ENCODE assay signal across 8 cellular contexts in genomic region chr22:42443240-42444059, GRCh38. TPM values are rescaled to one million over a fixed set of nuclear protein-coding genes. Genes with fewer than 3 reads are reported as not detected.
DNase-seq lines count a peak whose midpoint lies in the region; ATAC-seq and TF ChIP-seq lines count a peak whose summit lies in the region.

No MANE protein-coding gene starts in this region.

- peak overlapping the region in 10 of 12 donors; percentile 14 to 84 (median 67) for H3K27ac ChIP-seq in heart left ventricle

- WGBS in heart left ventricle, 4 donors, result 32 to 56% (median 36%) methylated on average over 2 to 6 of the region's 6 CpGs

- H3K4me1 ChIP-seq in heart left ventricle, result peaks cover 0 to 48% (median 21%) of the 10 kb centered on the region in 12 donors

- H3K36me3 ChIP-seq in heart left ventricle, result no peaks in the 10 kb centered on the region

- TF ChIP-seq CTCF in heart left ventricle (IDR thresholded peaks at IDR 0.05), result no peak
- TF ChIP-seq CTCF in astrocyte of the cerebellum (IDR thresholded peaks at IDR 0.05; ENCODE audit: low read depth, low read length, missing control alignments), result no peak
- no peak for TF ChIP-seq CTCF in mesothelial cell of epicardium (IDR thresholded peaks at IDR 0.05; ENCODE audit: unreplicated experiment)

- in situ Hi-C loops in astrocyte of the cerebellum (cut with HindIII; ENCODE audit: low sequenced_read_pairs), result loop anchor here (5.0 kb wide), 2 partner anchors 71 to 256 kb away; no protein-coding TSS in a partner anchor

- TF ChIP-seq POLR2A in heart left ventricle (IDR thresholded peaks at IDR 0.05), result no peak

- peaks cover 10% of the 10 kb centered on the region for H3K27me3 Mint-ChIP-seq in mesothelial cell of epicardium (ENCODE audit: low read depth)

- DNase-seq in heart left ventricle (no peak), left ventricle myocardium superior (no peak), astrocyte of the cerebellum (ENCODE audit: low read depth) (no peak), mesothelial cell of epicardium (ENCODE audit: low spot score in 2 of 2, unreplicated experiment in 2 of 2) (no peak), C1 segment of cervical spinal cord (lab: John Stamatoyannopoulos, UW) (no peak), dermis blood vessel endothelial cell (no peak)
- DNase-seq in effector CD8-positive, alpha-beta T cell (lab: John Stamatoyannopoulos, UW), result no peak

- no peaks in the 10 kb centered on the region for H3K36me3 Mint-ChIP-seq in mesothelial cell of epicardium

- intact Hi-C loops in heart left ventricle (cut with DNase I), result loop anchor here in 3 of 10 donors (5.0 kb wide), 3 partner anchors 171 to 746 kb away; partner anchors contain the start of genes MEI1 (in 1 of the 3), SEPTIN3 (in 1 of the 3) and TCF20 (in 1 of the 3)
- intact Hi-C loops in left ventricle myocardium superior (cut with micrococcal nuclease), result no loop called here

- H3K4me3 ChIP-seq in heart left ventricle, result peak overlapping the region in 9 of 12 donors; percentile 41 to 55 (median 48)
- peak overlapping the region; percentile 31 for H3K4me3 ChIP-seq in astrocyte of the cerebellum (ENCODE audit: low read depth, low read length)

- peak overlapping the region; percentile 65 for H3K4me3 Mint-ChIP-seq in mesothelial cell of epicardium

- H3K27ac Mint-ChIP-seq in mesothelial cell of epicardium, result peak overlapping the region; percentile 61

- H3K9me3 ChIP-seq in heart left ventricle, result peaks cover 0 to 4% (median 0%) of the 10 kb centered on the region in 12 donors

- H3K27me3 ChIP-seq in heart left ventricle, result peaks cover 0 to 4% (median 0%) of the 10 kb centered on the region in 9 donors

- ATAC-seq in heart left ventricle, result no peak
- ATAC-seq in left ventricle myocardium superior, result no peak
- no peak for ATAC-seq in HG03521 (IDR thresholded peaks at IDR 0.05; ENCODE audit: unreplicated experiment)

- no peaks in the 10 kb centered on the region for H3K9me3 Mint-ChIP-seq in mesothelial cell of epicardium

- peaks cover 25% of the 10 kb centered on the region for H3K4me1 Mint-ChIP-seq in mesothelial cell of epicardium

RNA-seq across cellular contexts. Expression of gene NFAM1, which starts 11.2 kb away (rescaled TPM):
- total RNA-seq in heart left ventricle, result 10 to 100 TPM in 1 of 9 donors, 1 to 10 TPM in 6, under 1 TPM in 2; 0.33 to 13.5 (median 1.3) TPM
- under 1 TPM; 0.42 to 0.69 TPM for polyA plus RNA-seq in heart left ventricle
- 2.0 TPM for total RNA-seq in left ventricle myocardium superior
- total RNA-seq in mesothelial cell of epicardium, result 0.27 to 0.34 TPM (median 0.32 TPM) in 3 replicates
- total RNA-seq in dermis blood vessel endothelial cell, result not detected in 2 replicates
